In genomic region chr16:27549857-27550581, GRCh38 we compare ENCODE assay signal across 1 cellular context.
TF ChIP-seq lines count a peak whose summit lies in the region.

A gene with protein sequence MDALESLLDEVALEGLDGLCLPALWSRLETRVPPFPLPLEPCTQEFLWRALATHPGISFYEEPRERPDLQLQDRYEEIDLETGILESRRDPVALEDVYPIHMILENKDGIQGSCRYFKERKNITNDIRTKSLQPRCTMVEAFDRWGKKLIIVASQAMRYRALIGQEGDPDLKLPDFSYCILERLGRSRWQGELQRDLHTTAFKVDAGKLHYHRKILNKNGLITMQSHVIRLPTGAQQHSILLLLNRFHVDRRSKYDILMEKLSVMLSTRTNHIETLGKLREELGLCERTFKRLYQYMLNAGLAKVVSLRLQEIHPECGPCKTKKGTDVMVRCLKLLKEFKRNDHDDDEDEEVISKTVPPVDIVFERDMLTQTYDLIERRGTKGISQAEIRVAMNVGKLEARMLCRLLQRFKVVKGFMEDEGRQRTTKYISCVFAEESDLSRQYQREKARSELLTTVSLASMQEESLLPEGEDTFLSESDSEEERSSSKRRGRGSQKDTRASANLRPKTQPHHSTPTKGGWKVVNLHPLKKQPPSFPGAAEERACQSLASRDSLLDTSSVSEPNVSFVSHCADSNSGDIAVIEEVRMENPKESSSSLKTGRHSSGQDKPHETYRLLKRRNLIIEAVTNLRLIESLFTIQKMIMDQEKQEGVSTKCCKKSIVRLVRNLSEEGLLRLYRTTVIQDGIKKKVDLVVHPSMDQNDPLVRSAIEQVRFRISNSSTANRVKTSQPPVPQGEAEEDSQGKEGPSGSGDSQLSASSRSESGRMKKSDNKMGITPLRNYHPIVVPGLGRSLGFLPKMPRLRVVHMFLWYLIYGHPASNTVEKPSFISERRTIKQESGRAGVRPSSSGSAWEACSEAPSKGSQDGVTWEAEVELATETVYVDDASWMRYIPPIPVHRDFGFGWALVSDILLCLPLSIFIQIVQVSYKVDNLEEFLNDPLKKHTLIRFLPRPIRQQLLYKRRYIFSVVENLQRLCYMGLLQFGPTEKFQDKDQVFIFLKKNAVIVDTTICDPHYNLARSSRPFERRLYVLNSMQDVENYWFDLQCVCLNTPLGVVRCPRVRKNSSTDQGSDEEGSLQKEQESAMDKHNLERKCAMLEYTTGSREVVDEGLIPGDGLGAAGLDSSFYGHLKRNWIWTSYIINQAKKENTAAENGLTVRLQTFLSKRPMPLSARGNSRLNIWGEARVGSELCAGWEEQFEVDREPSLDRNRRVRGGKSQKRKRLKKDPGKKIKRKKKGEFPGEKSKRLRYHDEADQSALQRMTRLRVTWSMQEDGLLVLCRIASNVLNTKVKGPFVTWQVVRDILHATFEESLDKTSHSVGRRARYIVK (N-terminal part only) (minus strand): TSS chr16:27549913. CDS start chr16:27549890, 23 bp downstream.
Gene KATNIP (plus strand): TSS chr16:27550144. CDS start chr16:27550171, 27 bp downstream.

TF ChIP-seq in SK-N-SH, 30 proteins besides CTCF, POLR2A, EP300 and RAD21 (continued from another document):
- TF ChIP-seq REST (IDR thresholded peaks at IDR 0.05; ENCODE audit: low read depth, low read length): no peak
- TF ChIP-seq ELF1 (IDR thresholded peaks at IDR 0.05): peak; percentile 87
- no peak for TF ChIP-seq ZBTB33 (IDR thresholded peaks at IDR 0.05; ENCODE audit: borderline replicate concordance, low read depth)
- TF ChIP-seq FOXJ3 (CRISPR knock-in tag; IDR thresholded peaks at IDR 0.05): no peak
- peak; percentile 83 for TF ChIP-seq MXI1 (IDR thresholded peaks at IDR 0.05; ENCODE audit: low read depth, low read length)
- TF ChIP-seq RCOR1 (IDR thresholded peaks at IDR 0.05; ENCODE audit: low read length): no peak
- TF ChIP-seq POLR2AphosphoS5 (IDR thresholded peaks at IDR 0.05; ENCODE audit: low read depth, low read length): peak; percentile 89
- peak; percentile 53 for TF ChIP-seq CHD2 (IDR thresholded peaks at IDR 0.05; ENCODE audit: low read length, partially characterized antibody)
- TF ChIP-seq, protein P1, sequence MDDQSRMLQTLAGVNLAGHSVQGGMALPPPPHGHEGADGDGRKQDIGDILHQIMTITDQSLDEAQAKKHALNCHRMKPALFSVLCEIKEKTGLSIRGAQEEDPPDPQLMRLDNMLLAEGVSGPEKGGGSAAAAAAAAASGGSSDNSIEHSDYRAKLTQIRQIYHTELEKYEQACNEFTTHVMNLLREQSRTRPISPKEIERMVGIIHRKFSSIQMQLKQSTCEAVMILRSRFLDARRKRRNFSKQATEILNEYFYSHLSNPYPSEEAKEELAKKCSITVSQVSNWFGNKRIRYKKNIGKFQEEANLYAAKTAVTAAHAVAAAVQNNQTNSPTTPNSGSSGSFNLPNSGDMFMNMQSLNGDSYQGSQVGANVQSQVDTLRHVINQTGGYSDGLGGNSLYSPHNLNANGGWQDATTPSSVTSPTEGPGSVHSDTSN (IDR thresholded peaks at IDR 0.05): no peak
- TF ChIP-seq SIN3A (IDR thresholded peaks at IDR 0.05; ENCODE audit: borderline replicate concordance, low read depth, low read length): peak; percentile 52; the same call in 1 of the 2 replicates
- no peak for TF ChIP-seq SMC3 (IDR thresholded peaks at IDR 0.05; ENCODE audit: low read depth, low read length)
- no peak for TF ChIP-seq RFX5 (IDR thresholded peaks at IDR 0.05; ENCODE audit: low read length)
- no peak for TF ChIP-seq RXRA (IDR thresholded peaks at IDR 0.05; ENCODE audit: borderline replicate concordance, low read depth)
- TF ChIP-seq MAX (IDR thresholded peaks at IDR 0.05; ENCODE audit: low read depth): peak; percentile 60
- TF ChIP-seq FOXM1 (IDR thresholded peaks at IDR 0.05; ENCODE audit: low read depth): no peak
- TF ChIP-seq IRF3 (IDR thresholded peaks at IDR 0.05; ENCODE audit: low read depth, low read length): peak; percentile 41; the same call in 1 of the 2 replicates
- TF ChIP-seq TAF1 (IDR thresholded peaks at IDR 0.05; ENCODE audit: borderline replicate concordance, low read depth, low read length): peak; percentile 75
- TF ChIP-seq TCF12 (IDR thresholded peaks at IDR 0.05): no peak
- no peak for TF ChIP-seq NFIC (IDR thresholded peaks at IDR 0.05; ENCODE audit: borderline replicate concordance)
TF ChIP-seq in SK-N-SH: peak in this region for 11.
